14 cellular contexts compared by ENCODE assay signal in the genomic region with DNA sequence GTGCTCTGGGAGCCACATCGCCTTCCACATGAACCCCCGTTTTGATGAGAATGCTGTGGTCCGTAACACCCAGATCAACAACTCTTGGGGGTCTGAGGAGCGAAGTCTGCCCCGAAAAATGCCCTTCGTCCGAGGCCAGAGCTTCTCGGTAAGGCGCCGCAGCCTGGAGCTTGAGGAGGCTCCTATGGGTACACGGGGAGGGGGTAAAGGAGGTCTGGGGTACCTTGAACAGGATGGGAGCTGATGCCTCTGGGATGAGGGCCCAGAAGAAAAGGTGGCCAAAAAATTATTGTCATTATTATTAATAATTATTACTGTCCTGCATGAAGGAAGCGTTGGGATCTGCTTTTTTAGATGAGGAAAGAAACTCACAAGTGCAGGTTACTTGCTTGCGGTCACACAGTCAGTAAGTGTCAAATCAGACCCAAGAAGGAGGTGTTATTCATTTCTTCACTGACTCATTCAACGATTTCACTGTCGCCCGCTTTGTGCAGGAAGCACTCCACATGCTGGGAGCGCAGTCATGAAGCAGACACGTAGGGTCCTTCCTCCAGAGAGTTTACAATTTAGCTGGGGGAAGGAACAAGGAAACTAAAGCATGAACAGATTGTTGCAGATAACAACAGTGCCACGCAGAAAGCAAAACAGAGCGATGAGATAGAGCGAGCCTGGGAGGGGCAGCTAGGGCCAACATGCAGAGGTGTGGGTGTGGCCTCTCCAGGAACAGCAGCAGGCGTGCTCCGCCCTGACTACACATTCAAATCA. TPM values are rescaled to one million over a fixed set of nuclear protein-coding genes. Genes with fewer than 3 reads are reported as not detected.
DNase-seq lines count a peak whose midpoint lies in the region; ATAC-seq, FAIRE-seq and TF ChIP-seq lines count a peak whose summit lies in the region.
"Not testable (repeated sequence)": the region's sequence is repeated elsewhere in the genome, so short reads cannot be mapped to it uniquely, and the experiment has no call there.
"Had no signal": no experiment of that assay in that cellular context is flagged by ENCODE, and none has a peak within 500 bp of the region (broad histone marks: within the 10 kb centered on the region; RNA-seq: fewer than 3 reads in every experiment).

No MANE protein-coding gene starts in this region.

- not testable (repeated sequence) for H3K9me3 ChIP-seq in RWPE2 (ENCODE audit: severe bottlenecking); pancreas

- H3K36me3 ChIP-seq in RWPE2 (ENCODE audit: low read depth); pancreas: not testable (repeated sequence)

- ATAC-seq in GM19438 (IDR thresholded peaks at IDR 0.05; ENCODE audit: low read depth, unreplicated experiment) (peak; percentile 85), HG03196 (IDR thresholded peaks at IDR 0.05; ENCODE audit: unreplicated experiment) (peak; percentile 55), RWPE2 (ENCODE audit: low read depth) (peak; percentile 58), pancreas (peak in 3 of 4 donors; percentile 27 to 76 (median 53))
- ATAC-seq in stimulated activated naive CD8-positive, alpha-beta T cell treated with anti-CD3 and anti-CD28 coated beads, Interleukin-15, Interleukin-2, amounts not matched to agents 100 U/mL and 50 U/mL, for 24 hours, result peak; percentile 85

- H3K27ac ChIP-seq in RWPE2 (ENCODE audit: poor library complexity, severe bottlenecking); pancreas: not testable (repeated sequence)

- not testable (repeated sequence) for H3K4me1 ChIP-seq in RWPE2 (ENCODE audit: insufficient read depth, poor library complexity, severe bottlenecking); pancreas

- DNase-seq in EL (peak; percentile 37), choroid plexus epithelial cell (ENCODE audit: low read depth) (peak; percentile 13), pancreas (peak in 1 of 6 donors; percentile 12)
- DNase-seq in RWPE2 (ENCODE audit: low spot score), result not testable (repeated sequence)
- DNase-seq in activated T-cell treated with anti-CD3 and anti-CD28 coated beads, Interleukin-2, amount 50 U/mL, for 48 hours, result peak; percentile 53 to 57
- peak; percentile 26 for DNase-seq in stimulated activated naive CD8-positive, alpha-beta T cell treated with anti-CD3 and anti-CD28 coated beads, Interleukin-15, Interleukin-2, amounts not matched to agents 100 U/mL and 50 U/mL, for 24 hours

- not testable (repeated sequence) for TF ChIP-seq CTCF in RWPE2 (IDR thresholded peaks at IDR 0.05; ENCODE audit: poor library complexity, severe bottlenecking); choroid plexus epithelial cell (conservative IDR thresholded peaks at IDR 0.05; ENCODE audit: low read depth, low read length); pancreas (IDR thresholded peaks at IDR 0.05)

- intact Hi-C loops in pancreas (cut with DNase I), result not testable (repeated sequence)

- WGBS in pancreas, 2 donors, result 57 to 60% methylated on average over 11 to 12 of the region's 23 CpGs

- not testable (repeated sequence) for H3K27me3 ChIP-seq in RWPE2 (ENCODE audit: insufficient read depth, poor library complexity, severe bottlenecking); pancreas

- FAIRE-seq in pancreas (lab: Jason Lieb, UNC), result not testable (repeated sequence)

- H3K4me3 ChIP-seq in RWPE2 (ENCODE audit: severe bottlenecking); choroid plexus epithelial cell (ENCODE audit: low read depth, low read length); pancreas: not testable (repeated sequence)

RNA-seq across cellular contexts. Expression of gene LGALS9C, which starts 16.3 kb away (rescaled TPM):
- total RNA-seq in pancreas, result under 1 TPM in 3 of 6 donors, not detected in 3; 0.06 to 0.22 (median 0.17) TPM
- polyA plus RNA-seq in pancreas, result under 1 TPM in 1 of 2 donors, not detected in 1; 0.05 TPM
- total RNA-seq: cardiac septum, endodermal cell, frontal cortex, K562, Right ventricle myocardium superior had no signal
- polyA plus RNA-seq: K562, neural cell had no signal
